In genomic region chr2:128445533-128445900, GRCh38 we compare ENCODE assay signal across 23 cellular contexts.
DNase-seq lines count a peak whose midpoint lies in the region; ATAC-seq and TF ChIP-seq lines count a peak whose summit lies in the region.
"Had no signal": no experiment of that assay in that cellular context is flagged by ENCODE, and none has a peak within 500 bp of the region (broad histone marks: within the 10 kb centered on the region; RNA-seq: fewer than 3 reads in every experiment).

No MANE protein-coding gene starts in this region.

- H3K4me1 ChIP-seq in BLaER1 = peaks cover 83% of the 10 kb centered on the region
- H3K4me1 ChIP-seq in esophagus muscularis mucosa = peaks cover 0 to 14% (median 5%) of the 10 kb centered on the region in 4 donors

- no peak for TF ChIP-seq EP300 in esophagus muscularis mucosa (IDR thresholded peaks at IDR 0.05)

- peak overlapping the region; percentile 98 for H3K4me2 ChIP-seq in BLaER1

- H3K4me3 ChIP-seq in BLaER1 = no peak overlapping the region
- no peak overlapping the region for H3K4me3 ChIP-seq in esophagus muscularis mucosa
- H3K4me3 ChIP-seq: heart right ventricle, lower lobe of right lung had no signal

- no peak for TF ChIP-seq POLR2A in esophagus muscularis mucosa (IDR thresholded peaks at IDR 0.05; ENCODE audit: low read depth)

- CTCF ChIA-PET in RWPE1 (lab: Yijun Ruan, JAX) = interaction anchor here (0.5 kb wide), 1 partner anchor 928 kb away, joined by 3 read pairs; no protein-coding TSS in a partner anchor

- H3K9ac ChIP-seq in BLaER1 = 0 out of 2 replicates have a peak overlapping the region, but pooled peaks have one; percentile 1

- H3K36me3 ChIP-seq in BLaER1 = peaks cover 38% of the 10 kb centered on the region
- no peaks in the 10 kb centered on the region for H3K36me3 ChIP-seq in KOPT-K1 (ENCODE audit: insufficient read depth, low read length)
- no peaks in the 10 kb centered on the region for H3K36me3 ChIP-seq in esophagus muscularis mucosa
- H3K36me3 ChIP-seq: heart right ventricle, lower lobe of right lung had no signal

- peaks cover 51% of the 10 kb centered on the region for H4K20me1 ChIP-seq in BLaER1

- H3K27me3 ChIP-seq in BLaER1 = no peaks in the 10 kb centered on the region
- no peaks in the 10 kb centered on the region for H3K27me3 ChIP-seq in esophagus muscularis mucosa
- H3K27me3 ChIP-seq: heart right ventricle had no signal

- peak; percentile 74 for DNase-seq in esophagus muscularis mucosa (ENCODE audit: extremely low spot score)
- DNase-seq in sciatic nerve (ENCODE audit: low spot score) = peak; percentile 39
- no peak for DNase-seq in NCI-H1417 treated with DMSO at 0.1 percent for 48 hours (lab: John Stamatoyannopoulos, UW)
- no peak for DNase-seq in RWPE1 (ENCODE audit: low spot score)
- DNase-seq in stimulated activated naive CD4-positive, alpha-beta T cell (lab: John Stamatoyannopoulos, UW) = no peak
- DNase-seq: activated CD4-positive, alpha-beta T cell treated with anti-CD3 and anti-CD28 coated beads, Interleukin-2, amount 50 U/mL, for 1 hour; activated naive CD4-positive, alpha-beta T cell; activated T-cell treated with anti-CD3 and anti-CD28 coated beads for 4 hours; anterior cingulate cortex; caudate nucleus; heart right ventricle; immature natural killer cell; lower lobe of right lung; NCI-H1105; NCI-H2029 treated with DMSO at 0.1 percent for 48 hours; NCI-H446; OCI-M1; stimulated activated CD4-positive, alpha-beta T cell treated with anti-CD3 and anti-CD28 coated beads, Interleukin-12 subunit alpha, Interleukin-12 subunit beta, amount 100 ng/mL, for 4 hours; stimulated activated CD4-positive, alpha-beta T cell treated with anti-CD3 and anti-CD28 coated beads, Interleukin-4, amount 100 ng/mL, for 4 hours had no signal

- 76% methylated on average over 4 of the region's 4 CpGs for WGBS in esophagus muscularis mucosa

- H3K27ac ChIP-seq in BLaER1 (peak overlapping the region; percentile 24; the same call in 1 of the 2 replicates), KOPT-K1 (ENCODE audit: low read depth, low read length, poor library complexity, severe bottlenecking) (peak overlapping the region; percentile 64), esophagus muscularis mucosa (replicated peaks in 1 of 4) (no peak overlapping the region), RWPE1 (no peak overlapping the region)
- H3K27ac ChIP-seq: epithelial cell of prostate, heart right ventricle had no signal

- POLR2A ChIA-PET in RWPE1 (lab: Yijun Ruan, JAX; ENCODE audit: low non-redundant PET) = interaction anchor here (0.6 kb wide), 1 partner anchor 35 kb away, joined by 4 read pairs; no protein-coding TSS in a partner anchor

- no peak for TF ChIP-seq CTCF in esophagus muscularis mucosa (IDR thresholded peaks at IDR 0.05)
- no peak for TF ChIP-seq CTCF in RWPE1 (conservative IDR thresholded peaks at IDR 0.05; ENCODE audit: low read depth)

- no peak for ATAC-seq in sciatic nerve
- no peak for ATAC-seq in GM21528 (IDR thresholded peaks at IDR 0.05; ENCODE audit: low FRiP score, unreplicated experiment)
- ATAC-seq: lower lobe of right lung had no signal

- H3K9me3 ChIP-seq in BLaER1 (no peaks in the 10 kb centered on the region), KOPT-K1 (ENCODE audit: insufficient read depth, low read length, poor library complexity, severe bottlenecking) (no peaks in the 10 kb centered on the region), esophagus muscularis mucosa (no peaks in the 10 kb centered on the region)
- H3K9me3 ChIP-seq: heart right ventricle, lower lobe of right lung had no signal

- intact Hi-C loops in esophagus muscularis mucosa (cut with DNase I) (no loop called here), sciatic nerve (cut with DNase I) (no loop called here)

Comparison
In these comparisons a context has a peak if more than half of its experiments do, and no peak if none do; other contexts are left out.
1. H3K27ac ChIP-seq: peak in BLaER1 (single experiment) and KOPT-K1 (single experiment); none in esophagus muscularis mucosa (0 of 4) and RWPE1 (single experiment).
2. DNase-seq: peak in esophagus muscularis mucosa (single experiment) and sciatic nerve (single experiment); none in NCI-H1417 treated with DMSO at 0.1 percent for 48 hours (single experiment), RWPE1 (single experiment) and stimulated activated naive CD4-positive, alpha-beta T cell (0 of 6).